18 cellular contexts compared by ENCODE assay signal in genomic region chr10:84763965-84764364, GRCh38.
A peak's percentile ranks its signal among the peaks of the same experiment; 100 is the strongest.
DNase-seq lines count a peak whose midpoint lies in the region; ATAC-seq and TF ChIP-seq lines count a peak whose summit lies in the region.
"Had no signal": no experiment of that assay in that cellular context is flagged by ENCODE, and none has a peak within 500 bp of the region (broad histone marks: within the 10 kb centered on the region; RNA-seq: fewer than 3 reads in every experiment).

No MANE protein-coding gene starts in this region.

- DNase-seq in Right ventricle myocardium superior (no peak), left cardiac atrium (no peak), NCI-H69 (lab: John Stamatoyannopoulos, UW) (peak; percentile 4), esophagus muscularis mucosa (ENCODE audit: extremely low spot score) (peak; percentile 45), GM19238 (ENCODE audit: insufficient read length, low spot score) (no peak), NCI-H1417 treated with DMSO at 0.1 percent for 48 hours (lab: John Stamatoyannopoulos, UW) (no peak)
- no peak for DNase-seq in activated CD4-positive, alpha-beta T cell treated with anti-CD3 and anti-CD28 coated beads, Interleukin-2, amount 50 U/mL, for 4 hours
- DNase-seq: AML-193; Caco-2; Calu3; CD4-positive, alpha-beta T cell; CD8-positive, alpha-beta T cell; DMS79 treated with DMSO at 0.1 percent for 48 hours; GF-D8 had no signal

- 49% methylated on average over 3 of the region's 3 CpGs for WGBS in esophagus muscularis mucosa

- H3K4me1 ChIP-seq in BLaER1 = peaks cover 11% of the 10 kb centered on the region
- H3K4me1 ChIP-seq in esophagus muscularis mucosa = no peaks in the 10 kb centered on the region
- H3K4me1 ChIP-seq: A549 had no signal

- peak; percentile 43 for ATAC-seq in Right ventricle myocardium superior (ENCODE audit: poor library complexity)
- ATAC-seq in left cardiac atrium = no peak
- ATAC-seq: CD8-positive, alpha-beta T cell had no signal

- no peak for TF ChIP-seq CTCF in esophagus muscularis mucosa (IDR thresholded peaks at IDR 0.05)

- intact Hi-C loops in Right ventricle myocardium superior (cut with DNase I) = no loop called here
- intact Hi-C loops in left cardiac atrium (cut with DNase I) = no loop called here
- intact Hi-C loops in esophagus muscularis mucosa (cut with DNase I) = no loop called here

- H3K9ac ChIP-seq in BLaER1 = no peak overlapping the region

- H3K27me3 ChIP-seq in BLaER1 = no peaks in the 10 kb centered on the region
- H3K27me3 ChIP-seq in esophagus muscularis mucosa = no peaks in the 10 kb centered on the region

- no peak overlapping the region for H3K27ac ChIP-seq in BLaER1
- H3K27ac ChIP-seq in esophagus muscularis mucosa (replicated peaks in 1 of 4) = no peak overlapping the region
- H3K27ac ChIP-seq: 22Rv1, A549, C4-2B had no signal

- TF ChIP-seq POLR2A in esophagus muscularis mucosa (IDR thresholded peaks at IDR 0.05; ENCODE audit: low read depth) = no peak

- H3K4me2 ChIP-seq in BLaER1 = peak overlapping the region; percentile 46
- H3K4me2 ChIP-seq: A549 had no signal

- H3K4me3 ChIP-seq in BLaER1 (no peak overlapping the region), esophagus muscularis mucosa (no peak overlapping the region)
- H3K4me3 ChIP-seq: A549 had no signal

- TF ChIP-seq EP300 in esophagus muscularis mucosa (IDR thresholded peaks at IDR 0.05) = no peak

- no peaks in the 10 kb centered on the region for H4K20me1 ChIP-seq in BLaER1

- H3K9me3 ChIP-seq in BLaER1 (no peaks in the 10 kb centered on the region), esophagus muscularis mucosa (no peaks in the 10 kb centered on the region)
- H3K9me3 ChIP-seq: A549, Caco-2 had no signal

- H3K36me3 ChIP-seq in BLaER1 = no peaks in the 10 kb centered on the region
- no peaks in the 10 kb centered on the region for H3K36me3 ChIP-seq in esophagus muscularis mucosa

Comparison
In these comparisons a context has a peak if more than half of its experiments do, and no peak if none do; other contexts are left out.
1. DNase-seq: peak in NCI-H69 (single experiment) and esophagus muscularis mucosa (single experiment); none in Right ventricle myocardium superior (single experiment), left cardiac atrium (single experiment), GM19238 (single experiment), activated CD4-positive, alpha-beta T cell treated with anti-CD3 and anti-CD28 coated beads, Interleukin-2, amount 50 U/mL, for 4 hours (0 of 2) and NCI-H1417 treated with DMSO at 0.1 percent for 48 hours (single experiment).